ENCODE assay signal across 1 cellular context in the genomic region with DNA sequence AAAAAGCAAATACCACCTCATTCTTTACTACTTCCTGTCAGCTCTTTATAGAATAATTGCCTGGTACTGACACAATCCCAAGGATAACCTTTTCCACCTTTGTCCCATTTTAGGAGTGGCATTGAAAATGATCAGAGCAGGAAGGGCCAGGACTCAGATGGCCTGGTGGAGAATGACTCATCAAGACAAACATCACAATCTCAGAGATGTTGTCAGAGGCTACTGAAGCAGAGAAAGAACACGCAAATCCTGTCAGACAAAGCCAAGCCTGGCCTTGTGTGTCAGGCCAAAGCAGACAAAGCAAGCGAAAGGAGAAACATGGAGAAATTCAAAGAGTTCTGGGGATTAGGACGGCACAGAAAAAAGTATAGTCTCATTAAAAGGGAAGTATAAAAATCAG.
TF ChIP-seq lines count a peak whose summit lies in the region.

No MANE protein-coding gene starts in this region.

TF ChIP-seq in HEK293, 187 proteins besides CTCF, POLR2A, EP300 and RAD21 (continued from another document and continues in another):
- TF ChIP-seq SALL2 (tag by site-specific recombination; IDR thresholded peaks at IDR 0.05; ENCODE audit: borderline replicate concordance) (no peak), SP7 (tag by site-specific recombination; IDR thresholded peaks at IDR 0.05) (peak; percentile 63), GLI4 (tag by site-specific recombination; IDR thresholded peaks at IDR 0.05) (no peak), ZNF302 (tag by site-specific recombination; IDR thresholded peaks at IDR 0.05; ENCODE audit: low read depth) (no peak), ZNF639 (tag by site-specific recombination; IDR thresholded peaks at IDR 0.05) (no peak), ZNF610 (tag by site-specific recombination; IDR thresholded peaks at IDR 0.05; ENCODE audit: borderline replicate concordance) (no peak), ZNF76 (tag by site-specific recombination; IDR thresholded peaks at IDR 0.05; ENCODE audit: borderline replicate concordance, low read depth) (no peak), ZSCAN18 (tag by site-specific recombination; IDR thresholded peaks at IDR 0.05) (no peak), ZNF416 (tag by site-specific recombination; IDR thresholded peaks at IDR 0.05) (no peak), ZNF473 (tag by site-specific recombination; IDR thresholded peaks at IDR 0.05) (no peak), ZNF521 (tag by site-specific recombination; IDR thresholded peaks at IDR 0.05) (no peak), ZNF366 (tag by site-specific recombination; conservative IDR thresholded peaks at IDR 0.05) (peak; percentile 77), ZNF121 (tag by site-specific recombination; IDR thresholded peaks at IDR 0.05) (no peak), PBX3 (CRISPR knock-in tag; IDR thresholded peaks at IDR 0.05) (no peak), IKZF3 (tag by site-specific recombination; IDR thresholded peaks at IDR 0.05) (peak; percentile 78), ZNF140 (tag by site-specific recombination; IDR thresholded peaks at IDR 0.05) (no peak), ZNF169 (tag by site-specific recombination; IDR thresholded peaks at IDR 0.05) (no peak), ZNF48 (tag by site-specific recombination; IDR thresholded peaks at IDR 0.05) (no peak), ZNF626 (tag by site-specific recombination; IDR thresholded peaks at IDR 0.05) (no peak), KLF10 (tag by site-specific recombination; IDR thresholded peaks at IDR 0.05) (no peak), ZFP3 (tag by site-specific recombination; IDR thresholded peaks at IDR 0.05; ENCODE audit: low read depth) (no peak), ZNF548 (tag by site-specific recombination; IDR thresholded peaks at IDR 0.05) (no peak), ZNF843 (tag by site-specific recombination; IDR thresholded peaks at IDR 0.05) (0 out of 2 replicates have a peak, but pooled peaks have one; percentile 23), ZBTB20 (tag by site-specific recombination; IDR thresholded peaks at IDR 0.05) (no peak), OSR2 (tag by site-specific recombination; IDR thresholded peaks at IDR 0.05) (peak; percentile 86), ZNF112 (tag by site-specific recombination; IDR thresholded peaks at IDR 0.05) (no peak), HOXD13 (CRISPR knock-in tag; IDR thresholded peaks at IDR 0.05; ENCODE audit: borderline replicate concordance) (no peak), ZNF138 (tag by site-specific recombination; IDR thresholded peaks at IDR 0.05; ENCODE audit: borderline replicate concordance) (no peak), ZNF221 (tag by site-specific recombination; IDR thresholded peaks at IDR 0.05; ENCODE audit: borderline replicate concordance) (no peak), ZNF707 (tag by site-specific recombination; IDR thresholded peaks at IDR 0.05) (no peak), ZNF677 (tag by site-specific recombination; IDR thresholded peaks at IDR 0.05) (no peak), ATF2 (tag by site-specific recombination; IDR thresholded peaks at IDR 0.05; ENCODE audit: low read depth) (no peak), ZNF571 (tag by site-specific recombination; IDR thresholded peaks at IDR 0.05) (no peak), ZNF10 (tag by site-specific recombination; IDR thresholded peaks at IDR 0.05) (0 out of 2 replicates have a peak, but pooled peaks have one; percentile 18), MYNN (tag by site-specific recombination; IDR thresholded peaks at IDR 0.05; ENCODE audit: borderline replicate concordance) (no peak), KLF8 (tag by site-specific recombination; IDR thresholded peaks at IDR 0.05) (no peak), OVOL3 (tag by site-specific recombination; IDR thresholded peaks at IDR 0.05) (no peak), EGR2 (tag by site-specific recombination; IDR thresholded peaks at IDR 0.05; ENCODE audit: low read depth) (no peak), ZNF37A (tag by site-specific recombination; IDR thresholded peaks at IDR 0.05) (no peak), ZNF274 (IDR thresholded peaks at IDR 0.05; ENCODE audit: low read length) (no peak), ZNF274 (tag by site-specific recombination; IDR thresholded peaks at IDR 0.05; ENCODE audit: borderline replicate concordance) (no peak)
- TF ChIP-seq, protein P1, sequence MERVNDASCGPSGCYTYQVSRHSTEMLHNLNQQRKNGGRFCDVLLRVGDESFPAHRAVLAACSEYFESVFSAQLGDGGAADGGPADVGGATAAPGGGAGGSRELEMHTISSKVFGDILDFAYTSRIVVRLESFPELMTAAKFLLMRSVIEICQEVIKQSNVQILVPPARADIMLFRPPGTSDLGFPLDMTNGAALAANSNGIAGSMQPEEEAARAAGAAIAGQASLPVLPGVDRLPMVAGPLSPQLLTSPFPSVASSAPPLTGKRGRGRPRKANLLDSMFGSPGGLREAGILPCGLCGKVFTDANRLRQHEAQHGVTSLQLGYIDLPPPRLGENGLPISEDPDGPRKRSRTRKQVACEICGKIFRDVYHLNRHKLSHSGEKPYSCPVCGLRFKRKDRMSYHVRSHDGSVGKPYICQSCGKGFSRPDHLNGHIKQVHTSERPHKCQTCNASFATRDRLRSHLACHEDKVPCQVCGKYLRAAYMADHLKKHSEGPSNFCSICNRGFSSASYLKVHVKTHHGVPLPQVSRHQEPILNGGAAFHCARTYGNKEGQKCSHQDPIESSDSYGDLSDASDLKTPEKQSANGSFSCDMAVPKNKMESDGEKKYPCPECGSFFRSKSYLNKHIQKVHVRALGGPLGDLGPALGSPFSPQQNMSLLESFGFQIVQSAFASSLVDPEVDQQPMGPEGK (tag by site-specific recombination; IDR thresholded peaks at IDR 0.05), result no peak
- TF ChIP-seq, protein P2, sequence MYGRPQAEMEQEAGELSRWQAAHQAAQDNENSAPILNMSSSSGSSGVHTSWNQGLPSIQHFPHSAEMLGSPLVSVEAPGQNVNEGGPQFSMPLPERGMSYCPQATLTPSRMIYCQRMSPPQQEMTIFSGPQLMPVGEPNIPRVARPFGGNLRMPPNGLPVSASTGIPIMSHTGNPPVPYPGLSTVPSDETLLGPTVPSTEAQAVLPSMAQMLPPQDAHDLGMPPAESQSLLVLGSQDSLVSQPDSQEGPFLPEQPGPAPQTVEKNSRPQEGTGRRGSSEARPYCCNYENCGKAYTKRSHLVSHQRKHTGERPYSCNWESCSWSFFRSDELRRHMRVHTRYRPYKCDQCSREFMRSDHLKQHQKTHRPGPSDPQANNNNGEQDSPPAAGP (tag by site-specific recombination; IDR thresholded peaks at IDR 0.05), result peak; percentile 55; the same call in 1 of the 2 replicates
- TF ChIP-seq, protein P3, sequence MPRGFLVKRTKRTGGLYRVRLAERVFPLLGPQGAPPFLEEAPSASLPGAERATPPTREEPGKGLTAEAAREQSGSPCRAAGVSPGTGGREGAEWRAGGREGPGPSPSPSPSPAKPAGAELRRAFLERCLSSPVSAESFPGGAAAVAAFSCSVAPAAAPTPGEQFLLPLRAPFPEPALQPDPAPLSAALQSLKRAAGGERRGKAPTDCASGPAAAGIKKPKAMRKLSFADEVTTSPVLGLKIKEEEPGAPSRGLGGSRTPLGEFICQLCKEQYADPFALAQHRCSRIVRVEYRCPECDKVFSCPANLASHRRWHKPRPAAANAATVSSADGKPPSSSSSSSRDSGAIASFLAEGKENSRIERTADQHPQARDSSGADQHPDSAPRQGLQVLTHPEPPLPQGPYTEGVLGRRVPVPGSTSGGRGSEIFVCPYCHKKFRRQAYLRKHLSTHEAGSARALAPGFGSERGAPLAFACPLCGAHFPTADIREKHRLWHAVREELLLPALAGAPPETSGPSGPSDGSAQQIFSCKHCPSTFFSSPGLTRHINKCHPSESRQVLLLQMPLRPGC (tag by site-specific recombination; IDR thresholded peaks at IDR 0.05), result peak; percentile 77
- TF ChIP-seq, protein P4, sequence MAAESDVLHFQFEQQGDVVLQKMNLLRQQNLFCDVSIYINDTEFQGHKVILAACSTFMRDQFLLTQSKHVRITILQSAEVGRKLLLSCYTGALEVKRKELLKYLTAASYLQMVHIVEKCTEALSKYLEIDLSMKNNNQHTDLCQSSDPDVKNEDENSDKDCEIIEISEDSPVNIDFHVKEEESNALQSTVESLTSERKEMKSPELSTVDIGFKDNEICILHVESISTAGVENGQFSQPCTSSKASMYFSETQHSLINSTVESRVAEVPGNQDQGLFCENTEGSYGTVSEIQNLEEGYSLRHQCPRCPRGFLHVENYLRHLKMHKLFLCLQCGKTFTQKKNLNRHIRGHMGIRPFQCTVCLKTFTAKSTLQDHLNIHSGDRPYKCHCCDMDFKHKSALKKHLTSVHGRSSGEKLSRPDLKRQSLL (tag by site-specific recombination; IDR thresholded peaks at IDR 0.05), result no peak
- TF ChIP-seq, protein P5, sequence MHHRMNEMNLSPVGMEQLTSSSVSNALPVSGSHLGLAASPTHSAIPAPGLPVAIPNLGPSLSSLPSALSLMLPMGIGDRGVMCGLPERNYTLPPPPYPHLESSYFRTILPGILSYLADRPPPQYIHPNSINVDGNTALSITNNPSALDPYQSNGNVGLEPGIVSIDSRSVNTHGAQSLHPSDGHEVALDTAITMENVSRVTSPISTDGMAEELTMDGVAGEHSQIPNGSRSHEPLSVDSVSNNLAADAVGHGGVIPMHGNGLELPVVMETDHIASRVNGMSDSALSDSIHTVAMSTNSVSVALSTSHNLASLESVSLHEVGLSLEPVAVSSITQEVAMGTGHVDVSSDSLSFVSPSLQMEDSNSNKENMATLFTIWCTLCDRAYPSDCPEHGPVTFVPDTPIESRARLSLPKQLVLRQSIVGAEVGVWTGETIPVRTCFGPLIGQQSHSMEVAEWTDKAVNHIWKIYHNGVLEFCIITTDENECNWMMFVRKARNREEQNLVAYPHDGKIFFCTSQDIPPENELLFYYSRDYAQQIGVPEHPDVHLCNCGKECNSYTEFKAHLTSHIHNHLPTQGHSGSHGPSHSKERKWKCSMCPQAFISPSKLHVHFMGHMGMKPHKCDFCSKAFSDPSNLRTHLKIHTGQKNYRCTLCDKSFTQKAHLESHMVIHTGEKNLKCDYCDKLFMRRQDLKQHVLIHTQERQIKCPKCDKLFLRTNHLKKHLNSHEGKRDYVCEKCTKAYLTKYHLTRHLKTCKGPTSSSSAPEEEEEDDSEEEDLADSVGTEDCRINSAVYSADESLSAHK (tag by site-specific recombination; IDR thresholded peaks at IDR 0.05), result no peak
- TF ChIP-seq, protein P6, sequence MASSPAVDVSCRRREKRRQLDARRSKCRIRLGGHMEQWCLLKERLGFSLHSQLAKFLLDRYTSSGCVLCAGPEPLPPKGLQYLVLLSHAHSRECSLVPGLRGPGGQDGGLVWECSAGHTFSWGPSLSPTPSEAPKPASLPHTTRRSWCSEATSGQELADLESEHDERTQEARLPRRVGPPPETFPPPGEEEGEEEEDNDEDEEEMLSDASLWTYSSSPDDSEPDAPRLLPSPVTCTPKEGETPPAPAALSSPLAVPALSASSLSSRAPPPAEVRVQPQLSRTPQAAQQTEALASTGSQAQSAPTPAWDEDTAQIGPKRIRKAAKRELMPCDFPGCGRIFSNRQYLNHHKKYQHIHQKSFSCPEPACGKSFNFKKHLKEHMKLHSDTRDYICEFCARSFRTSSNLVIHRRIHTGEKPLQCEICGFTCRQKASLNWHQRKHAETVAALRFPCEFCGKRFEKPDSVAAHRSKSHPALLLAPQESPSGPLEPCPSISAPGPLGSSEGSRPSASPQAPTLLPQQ (tag by site-specific recombination; IDR thresholded peaks at IDR 0.05), result 0 out of 2 replicates have a peak, but pooled peaks have one; percentile 13
